Comparison of ENCODE assay signal across 11 cellular contexts in the genomic region with DNA sequence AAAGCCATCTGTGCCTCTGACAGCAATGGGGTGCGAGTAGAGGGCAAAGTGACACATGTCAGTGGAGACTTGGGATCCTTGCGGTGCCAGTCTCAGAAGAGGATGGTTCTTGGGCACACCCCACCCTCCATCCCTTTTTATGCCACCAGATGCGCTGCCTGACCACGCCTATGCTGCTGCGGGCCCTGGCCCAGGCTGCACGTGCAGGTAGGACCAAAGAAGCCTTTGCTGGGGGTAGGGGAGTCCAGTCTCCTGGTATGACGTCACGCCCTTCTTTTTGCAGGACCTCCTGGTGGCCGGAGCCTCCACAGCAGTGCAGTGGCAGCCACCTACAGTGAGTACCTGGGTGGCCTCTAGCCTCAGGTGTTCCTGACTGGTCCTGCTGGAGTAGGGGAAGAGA. TPM values are rescaled to one million over a fixed set of nuclear protein-coding genes. Genes with fewer than 3 reads are reported as not detected.
DNase-seq lines count a peak whose midpoint lies in the region; ATAC-seq and TF ChIP-seq lines count a peak whose summit lies in the region.
"Had no signal": no experiment of that assay in that cellular context is flagged by ENCODE, and none has a peak within 500 bp of the region (broad histone marks: within the 10 kb centered on the region; RNA-seq: fewer than 3 reads in every experiment).

No MANE protein-coding gene starts in this region.

- ATAC-seq in GM21515 (IDR thresholded peaks at IDR 0.05; ENCODE audit: unreplicated experiment), result no peak
- ATAC-seq: activated CD4-positive, CD25-positive, alpha-beta regulatory T cell treated with anti-CD3 and anti-CD28 coated beads, Interleukin-2, amount 50 U/mL, for 24 hours had no signal

- TF ChIP-seq CTCF in SU-DHL-6 (IDR thresholded peaks at IDR 0.05; ENCODE audit: insufficient read depth, low read length, poor library complexity, severe bottlenecking) (no peak), esophagus muscularis mucosa (IDR thresholded peaks at IDR 0.05) (no peak)

- H3K9ac ChIP-seq in SU-DHL-6 (ENCODE audit: low read length) (peak overlapping the region; percentile 98; the same call in 1 of the 2 replicates), skeletal muscle tissue (ENCODE audit: low read depth in 1 of 3, low read length in 3 of 3) (peak overlapping the region in 2 of 3 donors; percentile 43 to 98)

- H3K4me2 ChIP-seq in SU-DHL-6 (ENCODE audit: low read depth, low read length, poor library complexity, severe bottlenecking), result peak overlapping the region; percentile 92

- peaks cover 4% of the 10 kb centered on the region for H3K36me3 Mint-ChIP-seq in activated naive CD4-positive, alpha-beta T cell treated with anti-CD3 and anti-CD28 coated beads for 36 hours (ENCODE audit: low read depth)

- intact Hi-C loops in activated naive CD4-positive, alpha-beta T cell treated with anti-CD3 and anti-CD28 coated beads for 36 hours (cut with micrococcal nuclease), result loop anchor here (5.0 to 10.0 kb wide), 4 partner anchors 173 to 527 kb away; a partner anchor contains a TSS
- intact Hi-C loops in esophagus muscularis mucosa (cut with DNase I), result no loop called here

- peaks cover 27% of the 10 kb centered on the region for H3K4me1 Mint-ChIP-seq in activated naive CD4-positive, alpha-beta T cell treated with anti-CD3 and anti-CD28 coated beads for 36 hours (ENCODE audit: low read depth)

- CTCF ChIA-PET in activated naive CD4-positive, alpha-beta T cell treated with anti-CD3 and anti-CD28 coated beads for 36 hours (lab: Charles Lee), result no interaction called here

- no peak for TF ChIP-seq POLR2A in esophagus muscularis mucosa (IDR thresholded peaks at IDR 0.05; ENCODE audit: low read depth)

- H3K4me1 ChIP-seq in esophagus muscularis mucosa (peaks cover 43 to 54% (median 48%) of the 10 kb centered on the region in 4 donors), skeletal muscle tissue (ENCODE audit: control insufficient read depth in 3 of 3, insufficient read depth in 3 of 3, low read length in 3 of 3) (peaks cover 43 to 61% (median 51%) of the 10 kb centered on the region in 3 donors)

- H3K27me3 Mint-ChIP-seq in activated naive CD4-positive, alpha-beta T cell treated with anti-CD3 and anti-CD28 coated beads for 36 hours (ENCODE audit: low read depth), result no peaks in the 10 kb centered on the region

- no peaks in the 10 kb centered on the region for H3K27me3 ChIP-seq in SU-DHL-6 (ENCODE audit: low read length)
- H3K27me3 ChIP-seq in esophagus muscularis mucosa, result no peaks in the 10 kb centered on the region
- no peaks in the 10 kb centered on the region for H3K27me3 ChIP-seq in skeletal muscle tissue (ENCODE audit: control insufficient read depth in 3 of 3, insufficient read depth in 3 of 3, low read length in 3 of 3)
- H3K27me3 ChIP-seq: uterus had no signal

- H3K27ac ChIP-seq in SU-DHL-6 (ENCODE audit: low read depth, low read length) (no peak overlapping the region), esophagus muscularis mucosa (replicated peaks in 1 of 4) (peak overlapping the region; percentile 90 to 95 (median 92)), skeletal muscle tissue (ENCODE audit: low read depth, low read length) (peak overlapping the region; percentile 84)

- WGBS in esophagus muscularis mucosa, result 91% methylated on average over 8 of the region's 9 CpGs

- H3K9me3 ChIP-seq in SU-DHL-6 (ENCODE audit: insufficient read depth, low read length), result no peaks in the 10 kb centered on the region
- H3K9me3 ChIP-seq in esophagus muscularis mucosa, result no peaks in the 10 kb centered on the region
- no peaks in the 10 kb centered on the region for H3K9me3 ChIP-seq in skeletal muscle tissue (ENCODE audit: control insufficient read depth in 3 of 3, low read length in 3 of 3)
- H3K9me3 ChIP-seq: uterus had no signal

- H3K4me3 ChIP-seq in SU-DHL-6 (ENCODE audit: insufficient read depth, low read length, poor library complexity, severe bottlenecking) (no peak overlapping the region), esophagus muscularis mucosa (peak overlapping the region in 2 of 4 donors; percentile 76 to 87), skeletal muscle tissue (ENCODE audit: low read length in 3 of 3) (peak overlapping the region; percentile 93 to 99 (median 98))

- H3K79me2 ChIP-seq in SU-DHL-6 (ENCODE audit: insufficient read depth, low read length), result peaks cover 19% of the 10 kb centered on the region

- no peak for DNase-seq in activated naive CD4-positive, alpha-beta T cell treated with anti-CD3 and anti-CD28 coated beads for 36 hours
- no peak for DNase-seq in activated naive CD4-positive, alpha-beta T cell (lab: John Stamatoyannopoulos, UW)
- DNase-seq in esophagus muscularis mucosa (ENCODE audit: extremely low spot score) (no peak), NCI-H748 treated with DMSO at 0.1 percent for 48 hours (lab: John Stamatoyannopoulos, UW) (no peak), NCI-H2171 treated with DMSO at 0.1 percent for 48 hours (lab: John Stamatoyannopoulos, UW) (no peak)
- DNase-seq: H7, uterus had no signal

- H3K36me3 ChIP-seq in SU-DHL-6 (ENCODE audit: low read length) (no peaks in the 10 kb centered on the region), esophagus muscularis mucosa (peaks cover 15 to 47% (median 32%) of the 10 kb centered on the region in 4 donors), skeletal muscle tissue (ENCODE audit: control insufficient read depth in 3 of 3, insufficient read depth in 3 of 3, low read length in 3 of 3) (peaks cover 12 to 27% (median 26%) of the 10 kb centered on the region in 3 donors)
- H3K36me3 ChIP-seq: uterus had no signal

- peak overlapping the region; percentile 7 for H3K27ac Mint-ChIP-seq in activated naive CD4-positive, alpha-beta T cell treated with anti-CD3 and anti-CD28 coated beads for 36 hours

- no peaks in the 10 kb centered on the region for H3K9me2 ChIP-seq in SU-DHL-6 (replicated peaks; ENCODE audit: insufficient read depth, low read length)

- no peaks in the 10 kb centered on the region for H3K9me3 Mint-ChIP-seq in activated naive CD4-positive, alpha-beta T cell treated with anti-CD3 and anti-CD28 coated beads for 36 hours

- no peak overlapping the region for H2AFZ ChIP-seq in SU-DHL-6 (ENCODE audit: low read depth, low read length, severe bottlenecking)

- no peaks in the 10 kb centered on the region for H4K20me1 ChIP-seq in SU-DHL-6 (ENCODE audit: low read depth, low read length)

- H3K4me3 Mint-ChIP-seq in activated naive CD4-positive, alpha-beta T cell treated with anti-CD3 and anti-CD28 coated beads for 36 hours, result peak overlapping the region; percentile 91

- no peaks in the 10 kb centered on the region; the same call in 1 of the 2 replicates for H3F3A ChIP-seq in SU-DHL-6 (ENCODE audit: insufficient read depth)

- TF ChIP-seq EP300 in esophagus muscularis mucosa (IDR thresholded peaks at IDR 0.05), result no peak

RNA-seq across cellular contexts. Expression of a gene that starts 1.5 kb away (rescaled TPM):
- 100 to 1,000 TPM; 142 to 162 TPM for total RNA-seq in activated naive CD4-positive, alpha-beta T cell treated with anti-CD3 and anti-CD28 coated beads for 36 hours
- total RNA-seq in esophagus muscularis mucosa (100 to 1,000 TPM; 178 to 271 (median 198) TPM), skeletal muscle tissue (64.7 TPM)

RNA-seq across cellular contexts. Expression of a gene that starts 6.8 kb away (rescaled TPM):
- 100 to 1,000 TPM; 137 to 141 TPM for total RNA-seq in activated naive CD4-positive, alpha-beta T cell treated with anti-CD3 and anti-CD28 coated beads for 36 hours
- total RNA-seq in esophagus muscularis mucosa, result 100 to 1,000 TPM in 1 of 4 donors, 10 to 100 TPM in 3; 61.6 to 124 (median 81.4) TPM
- total RNA-seq in skeletal muscle tissue, result 18.3 TPM

RNA-seq across cellular contexts. Expression of a gene that starts 21.9 kb away (rescaled TPM):
- not detected for total RNA-seq in activated naive CD4-positive, alpha-beta T cell treated with anti-CD3 and anti-CD28 coated beads for 36 hours
- total RNA-seq in esophagus muscularis mucosa (10 to 100 TPM; 10.6 to 17.2 (median 12.6) TPM), skeletal muscle tissue (2.6 TPM)

RNA-seq across cellular contexts. Expression of a gene that starts 28.1 kb away (rescaled TPM):
- 10 to 100 TPM; 18.4 to 19.0 TPM for total RNA-seq in activated naive CD4-positive, alpha-beta T cell treated with anti-CD3 and anti-CD28 coated beads for 36 hours
- total RNA-seq in esophagus muscularis mucosa (10 to 100 TPM; 16.6 to 38.4 (median 31.6) TPM), skeletal muscle tissue (10.4 TPM)
